26 cellular contexts compared by ENCODE assay signal in genomic region chr13:26562538-26562890, GRCh38. TPM values are rescaled to one million over a fixed set of nuclear protein-coding genes. Genes with fewer than 3 reads are reported as not detected.
A peak's percentile ranks its signal among the peaks of the same experiment; 100 is the strongest.
DNase-seq lines count a peak whose midpoint lies in the region; ATAC-seq and TF ChIP-seq lines count a peak whose summit lies in the region.
"Had no signal": no experiment of that assay in that cellular context is flagged by ENCODE, and none has a peak within 500 bp of the region (broad histone marks: within the 10 kb centered on the region; RNA-seq: fewer than 3 reads in every experiment).

No MANE protein-coding gene starts in this region.

- H3K27me3 ChIP-seq in left ventricle myocardium inferior (ENCODE audit: low read depth): peaks cover 13% of the 10 kb centered on the region
- no peaks in the 10 kb centered on the region for H3K27me3 ChIP-seq in mesenchymal stem cell (ENCODE audit: control insufficient read depth in 1 of 2, insufficient read depth in 1 of 2, low read length in 2 of 2)
- H3K27me3 ChIP-seq: body of pancreas, gastrocnemius medialis, hepatocyte had no signal

- H3K23ac ChIP-seq in mesenchymal stem cell (ENCODE audit: low read length in 2 of 2): no peak overlapping the region

- no peak overlapping the region for H2BK12ac ChIP-seq in mesenchymal stem cell (ENCODE audit: low read length in 2 of 2)

- DNase-seq in left ventricle myocardium inferior: no peak
- DNase-seq in left cardiac atrium: no peak
- peak; percentile 69 for DNase-seq in amniotic epithelial cell (ENCODE audit: low read depth)
- peak; percentile 38 for DNase-seq in mesenchymal stem cell
- DNase-seq in SW480 (ENCODE audit: low spot score): no peak
- no peak for DNase-seq in NCI-H1694 (lab: John Stamatoyannopoulos, UW)
- DNase-seq: activated CD4-positive, alpha-beta memory T cell treated with anti-CD3 and anti-CD28 coated beads, Interleukin-2, amount 10 ng/mL, durations not matched to agents 7 days and 5 days; activated CD4-positive, CD25-positive, alpha-beta regulatory T cell treated with anti-CD3 and anti-CD28 coated beads, Interleukin-2, amount 50 U/mL, for 72 hours; body of pancreas; COR-L47; DND-41; effector CD8-positive, alpha-beta T cell; H9; NCI-H2081 treated with DMSO at 0.1 percent for 48 hours; NCI-H446; NK-92 treated with Interleukin-12 subunit alpha and Interleukin-12 subunit beta, amount 100 ng/mL, for 24 hours; posterior cingulate gyrus; SHP77 treated with DMSO at 0.1 percent for 48 hours; stomach; T-helper 1 cell had no signal

- no peak overlapping the region for H3K4me2 ChIP-seq in mesenchymal stem cell (ENCODE audit: low read length, poor library complexity, severe bottlenecking)

- H3K27ac ChIP-seq in left ventricle myocardium inferior (replicated peaks): peak overlapping the region; percentile 51
- H3K27ac ChIP-seq in mesenchymal stem cell (ENCODE audit: low read length, poor library complexity, severe bottlenecking): no peak overlapping the region
- H3K27ac ChIP-seq: body of pancreas, gastrocnemius medialis had no signal

- no peak overlapping the region for H4K8ac ChIP-seq in mesenchymal stem cell (ENCODE audit: low read length)

- H2AK5ac ChIP-seq in mesenchymal stem cell (ENCODE audit: low read length, severe bottlenecking): no peak overlapping the region

- no peak for ATAC-seq in left cardiac atrium
- no peak for ATAC-seq in HG03565 (IDR thresholded peaks at IDR 0.05; ENCODE audit: unreplicated experiment)
- ATAC-seq in HG03460 (IDR thresholded peaks at IDR 0.05; ENCODE audit: unreplicated experiment): no peak
- ATAC-seq: body of pancreas, gastrocnemius medialis, left lobe of liver had no signal

- H2BK15ac ChIP-seq in mesenchymal stem cell (ENCODE audit: low read depth, poor library complexity, severe bottlenecking): no peak overlapping the region

- WGBS in mesenchymal stem cell: 74% methylated on average over 2 of the region's 2 CpGs

- H3K9me3 ChIP-seq in left ventricle myocardium inferior (replicated peaks) (no peaks in the 10 kb centered on the region), mesenchymal stem cell (ENCODE audit: control insufficient read depth, low read length) (no peaks in the 10 kb centered on the region)
- H3K9me3 ChIP-seq: body of pancreas, gastrocnemius medialis, stomach had no signal

- H3K79me1 ChIP-seq in mesenchymal stem cell (replicated peaks; ENCODE audit: low read length, poor library complexity, severe bottlenecking): peaks cover 44% of the 10 kb centered on the region

- no peak for TF ChIP-seq CTCF in left ventricle myocardium inferior (IDR thresholded peaks at IDR 0.05; ENCODE audit: borderline replicate concordance)

- no peak overlapping the region for H4K91ac ChIP-seq in mesenchymal stem cell (ENCODE audit: low read length)

- no peak overlapping the region for H2BK120ac ChIP-seq in mesenchymal stem cell (ENCODE audit: low read depth, low read length)

- H3K4me1 ChIP-seq in left ventricle myocardium inferior (peaks cover 35% of the 10 kb centered on the region), mesenchymal stem cell (ENCODE audit: control insufficient read depth, insufficient read depth, low read depth, low read length) (peaks cover 10% of the 10 kb centered on the region)

- H3K18ac ChIP-seq in mesenchymal stem cell (ENCODE audit: low read depth in 1 of 2, low read length in 2 of 2): no peak overlapping the region

- H2BK5ac ChIP-seq in mesenchymal stem cell (ENCODE audit: low read depth, low read length, poor library complexity, severe bottlenecking): no peak overlapping the region

- H2AFZ ChIP-seq in mesenchymal stem cell (ENCODE audit: low read depth, low read length): no peak overlapping the region
- H2AFZ ChIP-seq: hepatocyte had no signal

- H3K36me3 ChIP-seq in left ventricle myocardium inferior (no peaks in the 10 kb centered on the region), mesenchymal stem cell (ENCODE audit: control insufficient read depth in 1 of 2, insufficient read depth in 2 of 2, low read depth in 1 of 2, low read length in 2 of 2) (no peaks in the 10 kb centered on the region)
- H3K36me3 ChIP-seq: gastrocnemius medialis, stomach had no signal

- H3K4me3 ChIP-seq in left ventricle myocardium inferior: no peak overlapping the region
- H3K4me3 ChIP-seq in mesenchymal stem cell (ENCODE audit: insufficient read depth in 1 of 2, low read depth in 1 of 2, low read length in 2 of 2): peak overlapping the region in 1 of 2 experiments; percentile 22
- H3K4me3 ChIP-seq: body of pancreas, gastrocnemius medialis, hepatocyte, stomach had no signal

- H3K14ac ChIP-seq in mesenchymal stem cell (ENCODE audit: low read length in 2 of 2): no peak overlapping the region

- H3K9ac ChIP-seq in mesenchymal stem cell (ENCODE audit: low read length): peak overlapping the region; percentile 40

- intact Hi-C loops in left ventricle myocardium inferior (cut with micrococcal nuclease): no loop called here
- intact Hi-C loops in left cardiac atrium (cut with DNase I): no loop called here

- no peak overlapping the region for H3K4ac ChIP-seq in mesenchymal stem cell (ENCODE audit: low read depth in 1 of 2, low read length in 2 of 2)

RNA-seq across cellular contexts. Expression of gene WASF3, which starts 5.0 kb away (rescaled TPM):
- total RNA-seq in left ventricle myocardium inferior (12.6 TPM), left cardiac atrium (10 to 100 TPM; 16.1 to 17.8 TPM)
- 8.0 TPM for polyA plus RNA-seq in mesenchymal stem cell (2013, experiment 1 of 2)
- polyA plus RNA-seq in mesenchymal stem cell (2013, experiment 2 of 2): 8.0 TPM
- total RNA-seq: activated CD4-positive, alpha-beta memory T cell treated with anti-CD3 and anti-CD28 coated beads, Interleukin-2, amount 10 ng/mL, durations not matched to agents 7 days and 5 days had no signal
- polyA plus RNA-seq: IgD-negative memory B cell had no signal

Comparison
In these comparisons a context has a peak if more than half of its experiments do, and no peak if none do; other contexts are left out.
1. DNase-seq: peak in amniotic epithelial cell (single experiment) and mesenchymal stem cell (single experiment); none in left ventricle myocardium inferior (single experiment), left cardiac atrium (single experiment), SW480 (single experiment) and NCI-H1694 (single experiment).